ENCODE assay signal across 1 cellular context in the genomic region with DNA sequence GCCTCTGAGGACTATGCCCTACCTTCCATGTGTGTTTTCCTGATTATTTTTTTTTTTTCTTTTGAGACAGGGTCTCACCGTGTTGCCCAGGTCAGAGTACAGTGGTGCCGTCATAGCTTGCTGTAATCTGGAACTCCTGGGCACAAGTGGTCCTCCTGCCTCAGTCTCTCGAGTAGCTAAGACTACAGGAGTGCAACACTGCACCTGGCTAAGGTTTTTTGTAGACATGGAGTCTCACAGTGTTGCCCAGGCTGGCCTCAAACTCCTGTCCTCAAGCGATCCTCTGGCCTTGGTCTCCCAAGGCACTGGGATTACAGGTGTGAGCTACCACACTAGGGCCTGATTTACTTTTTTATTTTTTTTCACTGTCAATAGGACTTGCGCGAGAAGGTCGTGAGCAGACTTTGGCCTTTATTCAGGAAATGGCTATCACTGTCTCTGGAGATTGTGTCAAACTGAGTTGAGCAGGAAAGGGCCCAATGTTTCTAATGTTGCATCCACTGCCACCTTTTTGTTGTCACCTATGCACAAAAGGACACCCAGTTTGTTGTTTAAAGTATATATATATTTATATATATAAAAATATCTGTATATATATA.
TF ChIP-seq lines count a peak whose summit lies in the region.

No MANE protein-coding gene starts in this region.

TF ChIP-seq in endothelial cell of umbilical vein, 7 proteins besides CTCF, POLR2A, EP300 and RAD21:
- TF ChIP-seq EZH2 (IDR thresholded peaks at IDR 0.05; ENCODE audit: borderline replicate concordance, low read depth, low read length, severe bottlenecking) = no peak
- no peak for TF ChIP-seq POLR2AphosphoS5 (IDR thresholded peaks at IDR 0.05; ENCODE audit: insufficient read depth, low read depth, low read length)
- TF ChIP-seq, protein P1, sequence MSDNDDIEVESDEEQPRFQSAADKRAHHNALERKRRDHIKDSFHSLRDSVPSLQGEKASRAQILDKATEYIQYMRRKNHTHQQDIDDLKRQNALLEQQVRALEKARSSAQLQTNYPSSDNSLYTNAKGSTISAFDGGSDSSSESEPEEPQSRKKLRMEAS (IDR thresholded peaks at IDR 0.05; ENCODE audit: insufficient read depth, insufficient read length) = no peak
- TF ChIP-seq MYC (IDR thresholded peaks at IDR 0.05; ENCODE audit: low read depth, low read length) = no peak
- no peak for TF ChIP-seq GATA2 (IDR thresholded peaks at IDR 0.05; ENCODE audit: insufficient read depth, insufficient read length, low read depth, low read length)
- TF ChIP-seq JUN (IDR thresholded peaks at IDR 0.05; ENCODE audit: borderline replicate concordance, insufficient read depth, insufficient read length, low read depth) = no peak
- no peak for TF ChIP-seq FOS (IDR thresholded peaks at IDR 0.05; ENCODE audit: borderline replicate concordance, insufficient read depth, low read length)
